Comparison of ENCODE assay signal across 23 cellular contexts in genomic region chr9:2000314-2000713, GRCh38.
"Had no signal": no experiment of that assay in that cellular context is flagged by ENCODE, and none has a peak within 500 bp of the region (broad histone marks: within the 10 kb centered on the region; RNA-seq: fewer than 3 reads in every experiment).

No MANE protein-coding gene starts in this region.

- DNase-seq: effector CD4-positive, alpha-beta T cell; endodermal cell; erythroblast; foreskin keratinocyte; head of caudate nucleus; kidney; left cardiac atrium; left ventricle myocardium inferior; lower lobe of right lung; mesenchymal stem cell; midbrain; nephron progenitor cell; posterior cingulate gyrus; spleen; stimulated activated CD4-positive, alpha-beta T cell treated with anti-CD3 and anti-CD28 coated beads, Interleukin-15, amount 100 ng/mL, for 24 hours; stimulated activated CD4-positive, alpha-beta T cell treated with anti-CD3 and anti-CD28 coated beads, Interleukin-1b, Interleukin-23, amount 100 ng/mL, for 48 hours; stimulated activated CD4-positive, alpha-beta T cell treated with anti-CD3 and anti-CD28 coated beads, Interleukin-4, amount 100 ng/mL, for 4 hours; stimulated activated naive CD4-positive, alpha-beta T cell; stomach; substantia nigra; transverse colon had no signal

- H3K4me1 Mint-ChIP-seq: nephron progenitor cell had no signal

- FAIRE-seq: endothelial cell of umbilical vein, kidney had no signal

- ATAC-seq: foreskin keratinocyte, left cardiac atrium, lower lobe of right lung, sciatic nerve had no signal

- H3K27ac Mint-ChIP-seq: endodermal cell, nephron progenitor cell had no signal

- H3K4me3 Mint-ChIP-seq: endodermal cell, nephron progenitor cell had no signal

- H3K9me3 Mint-ChIP-seq: endodermal cell, nephron progenitor cell had no signal
